26 cellular contexts compared by ENCODE assay signal in the genomic region with DNA sequence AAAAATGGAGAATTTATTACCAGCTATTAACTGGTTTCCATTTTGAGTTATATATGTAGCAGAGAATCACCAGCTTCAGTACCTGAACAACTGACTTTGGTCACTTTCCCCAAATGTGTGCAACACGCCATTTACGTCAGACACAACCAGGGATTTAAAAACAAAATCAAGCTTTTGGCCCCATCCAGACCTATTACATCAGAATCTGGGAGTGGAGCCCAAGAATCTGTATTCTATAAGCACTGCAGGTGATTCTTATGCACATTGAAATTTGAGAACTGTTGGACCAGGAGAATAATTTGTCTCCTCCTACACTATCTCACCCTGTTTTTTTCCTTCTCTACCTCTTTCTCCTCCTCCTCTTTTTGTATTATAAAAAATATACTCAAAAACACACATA.
A peak's percentile ranks its signal among the peaks of the same experiment; 100 is the strongest.
DNase-seq lines count a peak whose midpoint lies in the region; ATAC-seq and TF ChIP-seq lines count a peak whose summit lies in the region.
"Had no signal": no experiment of that assay in that cellular context is flagged by ENCODE, and none has a peak within 500 bp of the region (broad histone marks: within the 10 kb centered on the region; RNA-seq: fewer than 3 reads in every experiment).

No MANE protein-coding gene starts in this region.

- 0 out of 4 replicates have a peak overlapping the region, but pooled peaks of 1 of the 2 experiments have one; percentile 8 for H4K8ac ChIP-seq in IMR-90 (ENCODE audit: low read depth in 2 of 2, low read length in 2 of 2)

- H3K4ac ChIP-seq in IMR-90 (ENCODE audit: low read depth, low read length): no peak overlapping the region

- no peak overlapping the region for H2BK15ac ChIP-seq in IMR-90 (ENCODE audit: low read depth, low read length)

- intact Hi-C loops in IMR-90 (cut with micrococcal nuclease): no loop called here

- H3K23ac ChIP-seq in IMR-90 (ENCODE audit: low read depth, low read length): no peak overlapping the region

- H3K27me3 Mint-ChIP-seq in GM23338 (ENCODE audit: insufficient read depth, low read depth, poor library complexity) (no peaks in the 10 kb centered on the region), endothelial cell (ENCODE audit: unreplicated experiment) (peaks cover 2% of the 10 kb centered on the region)
- H3K27me3 Mint-ChIP-seq: CD4-positive, alpha-beta memory T cell; CD4-positive, CD25-positive, alpha-beta regulatory T cell; CD8-positive, alpha-beta memory T cell had no signal

- H3K18ac ChIP-seq in IMR-90 (ENCODE audit: low read depth, low read length): no peak overlapping the region

- H3K36me3 ChIP-seq in GM23338 (ENCODE audit: insufficient read depth) (no peaks in the 10 kb centered on the region), IMR-90 (ENCODE audit: control insufficient read depth, insufficient read depth, low read length) (no peaks in the 10 kb centered on the region)
- H3K36me3 ChIP-seq: BE2C, BLaER1 had no signal

- H3K4me1 Mint-ChIP-seq in GM23338 (peaks cover 8% of the 10 kb centered on the region), endothelial cell (ENCODE audit: unreplicated experiment) (no peaks in the 10 kb centered on the region)
- H3K4me1 Mint-ChIP-seq: CD14-positive monocyte; CD4-positive, alpha-beta memory T cell; CD4-positive, CD25-positive, alpha-beta regulatory T cell; CD8-positive, alpha-beta memory T cell had no signal

- H3K79me1 ChIP-seq in IMR-90 (ENCODE audit: low read depth in 1 of 2, low read length in 2 of 2): no peaks in the 10 kb centered on the region

- no peaks in the 10 kb centered on the region for H3K79me2 ChIP-seq in GM23338 (replicated peaks; ENCODE audit: insufficient read depth)

- H3K9me2 ChIP-seq in GM23338 (ENCODE audit: insufficient read depth): no peaks in the 10 kb centered on the region

- no peak overlapping the region for H2BK20ac ChIP-seq in IMR-90 (ENCODE audit: low read depth, low read length)

- WGBS in IMR-90 (ENCODE audit: extremely low coverage in 2 of 2, insufficient read length in 1 of 2), 2 experiments: no CpG with 5 or more reads among the region's 2 CpGs

- no peak overlapping the region for H2AK5ac ChIP-seq in IMR-90 (ENCODE audit: low read depth, low read length)

- dilution Hi-C loops in IMR-90 (cut with HindIII; ENCODE audit: low sequenced_read_pairs, unreplicated experiment): no loop called here

- H3K27ac Mint-ChIP-seq in GM23338 (0 out of 2 replicates have a peak overlapping the region, but pooled peaks have one; percentile 76), endothelial cell (ENCODE audit: unreplicated experiment) (no peak overlapping the region)
- H3K27ac Mint-ChIP-seq: CD14-positive monocyte; CD4-positive, alpha-beta memory T cell; CD4-positive, CD25-positive, alpha-beta regulatory T cell; CD8-positive, alpha-beta memory T cell had no signal

- no peak for TF ChIP-seq CTCF in GM23338 (conservative IDR thresholded peaks at IDR 0.05; ENCODE audit: low read depth in 2 of 2)
- no peak for TF ChIP-seq CTCF in IMR-90 (conservative IDR thresholded peaks at IDR 0.05; ENCODE audit: low read depth, low read length)
- no peak for TF ChIP-seq CTCF in endothelial cell (IDR thresholded peaks at IDR 0.05; ENCODE audit: unreplicated experiment)

- 0 out of 2 replicates have a peak overlapping the region, but pooled peaks have one; percentile 35 for H2AFZ ChIP-seq in GM23338
- H2AFZ ChIP-seq in IMR-90 (replicated peaks; ENCODE audit: low read length, poor library complexity): no peak overlapping the region

- no peak for TF ChIP-seq POLR2A in IMR-90 (IDR thresholded peaks at IDR 0.05; ENCODE audit: low read depth, low read length)

- peaks cover 8% of the 10 kb centered on the region; the same call in 2 of the 3 replicates for H3K9me3 Mint-ChIP-seq in GM23338
- no peaks in the 10 kb centered on the region for H3K9me3 Mint-ChIP-seq in endothelial cell (ENCODE audit: unreplicated experiment)

- no peak for TF ChIP-seq RAD21 in IMR-90 (IDR thresholded peaks at IDR 0.05; ENCODE audit: low read length)

- H3K36me3 Mint-ChIP-seq in GM23338 (ENCODE audit: low read depth) (peaks cover 6% of the 10 kb centered on the region; the same call in 2 of the 3 replicates), endothelial cell (ENCODE audit: low read depth, unreplicated experiment) (no peaks in the 10 kb centered on the region)
- H3K36me3 Mint-ChIP-seq: CD14-positive monocyte; CD4-positive, alpha-beta memory T cell; CD4-positive, CD25-positive, alpha-beta regulatory T cell; CD8-positive, alpha-beta memory T cell had no signal

- H3K27me3 ChIP-seq in GM23338 (ENCODE audit: insufficient read depth): no peaks in the 10 kb centered on the region
- H3K27me3 ChIP-seq in IMR-90 (ENCODE audit: control insufficient read depth, insufficient read depth, low read length): no peaks in the 10 kb centered on the region
- H3K27me3 ChIP-seq: BE2C, BLaER1 had no signal

- peak; percentile 26 for DNase-seq in NCI-H748 (lab: John Stamatoyannopoulos, UW; ENCODE audit: unreplicated experiment)
- DNase-seq in NCI-H748 treated with DMSO at 0.1 percent for 48 hours (lab: John Stamatoyannopoulos, UW): no peak
- no peak for DNase-seq in GM23338 (ENCODE audit: low spot score)
- DNase-seq in IMR-90: peak; percentile 39
- DNase-seq in NCI-H69 (lab: John Stamatoyannopoulos, UW): peak; percentile 11
- no peak for DNase-seq in endothelial cell (ENCODE audit: low spot score)
- no peak for DNase-seq in putamen (ENCODE audit: low spot score)
- DNase-seq: 8988T; ACHN; BE2C; C1 segment of cervical spinal cord; CD4-positive, alpha-beta memory T cell; CD4-positive, CD25-positive, alpha-beta regulatory T cell; CD8-positive, alpha-beta memory T cell; COR-L47; DMS 273 treated with DMSO at 0.1 percent for 48 hours; DMS153; DMS53; DMS79; DND-41; EL; GDM1 had no signal

- H3K4me3 Mint-ChIP-seq in GM23338: no peak overlapping the region
- no peak overlapping the region for H3K4me3 Mint-ChIP-seq in endothelial cell (ENCODE audit: unreplicated experiment)
- H3K4me3 Mint-ChIP-seq: CD14-positive monocyte; CD4-positive, alpha-beta memory T cell; CD4-positive, CD25-positive, alpha-beta regulatory T cell; CD8-positive, alpha-beta memory T cell had no signal

- no peaks in the 10 kb centered on the region for H4K20me1 ChIP-seq in GM23338 (replicated peaks; ENCODE audit: insufficient read depth)
- H4K20me1 ChIP-seq in IMR-90 (ENCODE audit: insufficient read depth, low read length): no peaks in the 10 kb centered on the region
- H4K20me1 ChIP-seq: BLaER1 had no signal

- CTCF ChIA-PET in IMR-90 (lab: Yijun Ruan, JAX): no interaction called here

- no peaks in the 10 kb centered on the region for H3F3A ChIP-seq in GM23338 (replicated peaks; ENCODE audit: low read depth)

- H3K27ac ChIP-seq in GM23338 (ENCODE audit: low read depth): no peak overlapping the region
- no peak overlapping the region for H3K27ac ChIP-seq in IMR-90 (ENCODE audit: insufficient read depth, low read length)
- H3K27ac ChIP-seq: BLaER1 had no signal

- no peaks in the 10 kb centered on the region; the same call in 1 of the 2 replicates for H3K9me3 ChIP-seq in IMR-90 (ENCODE audit: control insufficient read depth, insufficient read depth, low read length)
- H3K9me3 ChIP-seq: BE2C had no signal

- H4K91ac ChIP-seq in IMR-90 (ENCODE audit: insufficient read depth, low read depth, low read length): no peak overlapping the region

- H3K14ac ChIP-seq in IMR-90 (replicated peaks; ENCODE audit: low read depth, low read length): no peak overlapping the region

- in situ Hi-C loops in IMR-90 (cut with MboI; ENCODE audit: low sequenced_read_pairs): no loop called here

- H3K4me2 ChIP-seq in GM23338 (no peak overlapping the region), IMR-90 (ENCODE audit: low read depth, low read length) (no peak overlapping the region)
- H3K4me2 ChIP-seq: BLaER1 had no signal

- no peak overlapping the region for H2BK5ac ChIP-seq in IMR-90 (ENCODE audit: low read depth, low read length, poor library complexity, severe bottlenecking)

- POLR2A ChIA-PET in IMR-90 (lab: Charles Lee; ENCODE audit: unreplicated experiment): no interaction called here

- H3K4me3 ChIP-seq in GM23338 (no peak overlapping the region), IMR-90 (ENCODE audit: insufficient read depth, low read depth, low read length) (no peak overlapping the region)
- H3K4me3 ChIP-seq: BLaER1, GM12878 had no signal

- no peak overlapping the region for H3K9ac ChIP-seq in IMR-90 (ENCODE audit: low read depth, low read length)
- H3K9ac ChIP-seq: BLaER1 had no signal

- no peak overlapping the region for H4K5ac ChIP-seq in IMR-90 (ENCODE audit: low read depth, low read length)

- no peak overlapping the region for H3K56ac ChIP-seq in IMR-90 (ENCODE audit: extremely low read depth, insufficient read depth, low read length)

- H3K9me1 ChIP-seq in IMR-90 (ENCODE audit: insufficient read depth, low read length): no peaks in the 10 kb centered on the region

- no peak overlapping the region for H2BK120ac ChIP-seq in IMR-90 (ENCODE audit: low read depth, low read length)

- H2AK9ac ChIP-seq in IMR-90 (replicated peaks; ENCODE audit: low read depth, low read length, poor library complexity): no peak overlapping the region

- BruUV-seq in IMR-90 (replicated peaks; lab: Mats Ljungman, UMichigan): no TSS peak

- ATAC-seq in GM23338 (no peak), IMR-90 (ENCODE audit: low read depth) (no peak), GM21619 (IDR thresholded peaks at IDR 0.05; ENCODE audit: unreplicated experiment) (no peak)
- ATAC-seq: GM12878 had no signal

- peaks cover 3% of the 10 kb centered on the region; the same call in 1 of the 2 replicates for H3K4me1 ChIP-seq in GM23338 (ENCODE audit: insufficient read depth)
- H3K4me1 ChIP-seq in IMR-90 (ENCODE audit: control insufficient read depth, insufficient read depth, low read length): peaks cover 5% of the 10 kb centered on the region; the same call in 1 of the 2 replicates
- H3K4me1 ChIP-seq: BE2C, BLaER1 had no signal

TF ChIP-seq in GM23338, 12 proteins besides CTCF, POLR2A, EP300 and RAD21 (continues in another document):
- TF ChIP-seq POLR2AphosphoS5 (IDR thresholded peaks at IDR 0.05; ENCODE audit: low read depth) (no peak), EZH2 (IDR thresholded peaks at IDR 0.05; ENCODE audit: low read depth, unreplicated experiment) (no peak), CREB1 (CRISPR knock-in tag; IDR thresholded peaks at IDR 0.05; ENCODE audit: low read depth) (no peak)

TF ChIP-seq in IMR-90, 13 proteins besides CTCF, POLR2A, EP300 and RAD21:
- TF ChIP-seq MAFK (IDR thresholded peaks at IDR 0.05; ENCODE audit: low read depth, low read length): no peak

Comparison
In these comparisons a context has a peak if more than half of its experiments do, and no peak if none do; other contexts are left out.
1. DNase-seq: peak in NCI-H748 (single experiment), IMR-90 (single experiment) and NCI-H69 (single experiment); none in NCI-H748 treated with DMSO at 0.1 percent for 48 hours (single experiment), GM23338 (single experiment), endothelial cell (single experiment) and putamen (single experiment).